Comparison of ENCODE assay signal across 1 cellular context in the genomic region with DNA sequence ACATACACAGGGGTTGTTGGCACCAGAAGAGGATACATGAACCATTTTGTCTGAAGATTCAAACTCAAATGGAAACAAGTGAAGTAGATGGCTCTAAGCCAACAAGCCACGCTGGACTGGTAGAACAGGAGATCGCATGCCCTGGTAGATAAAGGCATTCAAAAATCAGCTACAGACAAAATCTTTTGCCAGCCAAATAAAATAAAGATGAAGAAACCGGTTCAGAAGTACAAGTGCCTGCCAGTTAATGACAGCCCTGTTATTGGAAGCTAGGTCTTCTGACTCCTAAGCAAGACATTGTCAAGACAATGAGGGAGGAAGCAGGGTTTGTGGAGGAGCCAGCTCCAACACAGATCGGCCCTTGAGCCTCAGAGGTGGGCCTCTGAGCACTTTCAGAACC.
TF ChIP-seq lines count a peak whose summit lies in the region.

No MANE protein-coding gene starts in this region.

TF ChIP-seq in WTC11, 78 proteins besides CTCF, POLR2A, EP300 and RAD21 (continued from another document):
- TF ChIP-seq, protein P1, sequence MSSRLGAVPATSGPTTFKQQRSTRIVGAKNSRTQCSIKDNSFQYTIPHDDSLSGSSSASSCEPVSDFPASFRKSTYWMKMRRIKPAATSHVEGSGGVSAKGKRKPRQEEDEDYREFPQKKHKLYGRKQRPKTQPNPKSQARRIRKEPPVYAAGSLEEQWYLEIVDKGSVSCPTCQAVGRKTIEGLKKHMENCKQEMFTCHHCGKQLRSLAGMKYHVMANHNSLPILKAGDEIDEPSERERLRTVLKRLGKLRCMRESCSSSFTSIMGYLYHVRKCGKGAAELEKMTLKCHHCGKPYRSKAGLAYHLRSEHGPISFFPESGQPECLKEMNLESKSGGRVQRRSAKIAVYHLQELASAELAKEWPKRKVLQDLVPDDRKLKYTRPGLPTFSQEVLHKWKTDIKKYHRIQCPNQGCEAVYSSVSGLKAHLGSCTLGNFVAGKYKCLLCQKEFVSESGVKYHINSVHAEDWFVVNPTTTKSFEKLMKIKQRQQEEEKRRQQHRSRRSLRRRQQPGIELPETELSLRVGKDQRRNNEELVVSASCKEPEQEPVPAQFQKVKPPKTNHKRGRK (CRISPR knock-in tag; IDR thresholded peaks at IDR 0.05; ENCODE audit: borderline replicate concordance), result no peak
